ENCODE assay signal across 10 cellular contexts in genomic region chr13:36163809-36164308, GRCh38. TPM values are rescaled to one million over a fixed set of nuclear protein-coding genes. Genes with fewer than 3 reads are reported as not detected.
DNase-seq lines count a peak whose midpoint lies in the region; ATAC-seq, FAIRE-seq and TF ChIP-seq lines count a peak whose summit lies in the region.
"Had no signal": no experiment of that assay in that cellular context is flagged by ENCODE, and none has a peak within 500 bp of the region (broad histone marks: within the 10 kb centered on the region; RNA-seq: fewer than 3 reads in every experiment).

No MANE protein-coding gene starts in this region.

- TF ChIP-seq POLR2A in H1 (IDR thresholded peaks at IDR 0.05; ENCODE audit: control extremely low read depth in 1 of 2, low read depth in 2 of 2, low read length in 2 of 2) (no peak), erythroblast (IDR thresholded peaks at IDR 0.05; ENCODE audit: low read length) (no peak)

- no peak overlapping the region for H3K18ac ChIP-seq in H1 (ENCODE audit: extremely low read depth, low read length)

- H3K79me2 ChIP-seq in GM23248 (ENCODE audit: insufficient read depth) (no peaks in the 10 kb centered on the region), H1 (ENCODE audit: control insufficient read depth in 1 of 2, insufficient read depth in 2 of 2, low read length in 2 of 2) (no peaks in the 10 kb centered on the region)

- no peak overlapping the region for H4K5ac ChIP-seq in H1 (ENCODE audit: insufficient read length, low read depth, low read length)

- H2BK12ac ChIP-seq in H1 (ENCODE audit: low read depth, low read length), result no peak overlapping the region

- no peak overlapping the region for H4K91ac ChIP-seq in H1 (replicated peaks; ENCODE audit: insufficient read length, low read length)

- WGBS in GM23248 (ENCODE audit: low coverage in 1 of 2, low lambda C conversion rate in 2 of 2, missing lambda C conversion rate in 2 of 2), 2 experiments, result 79 to 81% methylated on average over 7 of the region's 7 CpGs
- 79% methylated on average over 7 of the region's 7 CpGs; no CpG with 5 or more reads in 1 of the 2 experiments for WGBS in H1 (ENCODE audit: extremely low coverage in 1 of 2, insufficient coverage in 1 of 2, insufficient read length in 1 of 2, insufficient replicate concordance in 2 of 2, low coverage in 1 of 2, low lambda C conversion rate in 2 of 2, missing lambda C conversion rate in 1 of 2), 2 experiments
- WGBS in psoas muscle, 3 donors, result 19 to 29% (median 28%) methylated on average over 7 of the region's 7 CpGs

- in situ Hi-C loops in GM23248 (cut with MboI), result no loop called here

- H3F3A ChIP-seq in GM23248 (ENCODE audit: insufficient read depth), result no peaks in the 10 kb centered on the region

- H3K23ac ChIP-seq in H1 (ENCODE audit: insufficient read length), result no peak overlapping the region

- peak; percentile 34 to 92 (median 73) for ATAC-seq in psoas muscle
- ATAC-seq in HG02642 (IDR thresholded peaks at IDR 0.05; ENCODE audit: poor library complexity, unreplicated experiment), result no peak
- no peak for ATAC-seq in HG02973 (IDR thresholded peaks at IDR 0.05; ENCODE audit: unreplicated experiment)
- no peak for ATAC-seq in HG02870 (IDR thresholded peaks at IDR 0.05; ENCODE audit: unreplicated experiment)
- ATAC-seq: GM12878 had no signal

- no peak for FAIRE-seq in H1 (lab: Jason Lieb, UNC)
- FAIRE-seq: GM12878 had no signal

- H2AFZ ChIP-seq in GM23248 (no peak overlapping the region), H1 (ENCODE audit: low read length) (peak overlapping the region; percentile 31)

- H3K4me2 ChIP-seq in GM23248 (ENCODE audit: unreplicated experiment) (no peak overlapping the region), H1 (ENCODE audit: insufficient read depth in 1 of 2, low read depth in 2 of 2, low read length in 2 of 2) (no peak overlapping the region)

- no peak overlapping the region for H3K14ac ChIP-seq in H1 (ENCODE audit: insufficient read length)

- H2BK20ac ChIP-seq in H1 (ENCODE audit: low read length), result no peak overlapping the region

- H3K56ac ChIP-seq in H1 (replicated peaks; ENCODE audit: insufficient read length, low read depth, low read length), result no peak overlapping the region

- no peak overlapping the region for H2BK15ac ChIP-seq in H1 (ENCODE audit: low read length)

- H3K9me2 ChIP-seq in GM23248 (ENCODE audit: insufficient read depth), result no peaks in the 10 kb centered on the region

- no peak overlapping the region for H2AK5ac ChIP-seq in H1 (ENCODE audit: low read depth, low read length)

- H2BK5ac ChIP-seq in H1 (ENCODE audit: low read depth, low read length), result no peak overlapping the region

- H3K23me2 ChIP-seq in H1 (ENCODE audit: low read depth, low read length), result no peaks in the 10 kb centered on the region

- H4K8ac ChIP-seq in H1 (ENCODE audit: extremely low read depth, insufficient read depth, low read length), result 0 out of 2 replicates have a peak overlapping the region, but pooled peaks have one; percentile 54

- H3K4ac ChIP-seq in H1 (replicated peaks; ENCODE audit: insufficient read length, low read depth, low read length), result no peak overlapping the region

- H3K27ac ChIP-seq in GM23248 (no peak overlapping the region), H1 (ENCODE audit: low read depth, low read length) (no peak overlapping the region), psoas muscle (no peak overlapping the region)

- no peak overlapping the region for H2BK120ac ChIP-seq in H1 (replicated peaks; ENCODE audit: low read depth, low read length)

- H3K79me1 ChIP-seq in H1 (ENCODE audit: low read depth, low read length), result no peaks in the 10 kb centered on the region

- H3K27me3 ChIP-seq in GM23248 (replicated peaks; ENCODE audit: insufficient read depth) (0 out of 2 replicates have a peak, but pooled peaks cover 4% of the 10 kb centered on the region), H1 (replicated peaks in 1 of 4; ENCODE audit: control insufficient read depth in 3 of 4, extremely low read depth in 1 of 4, insufficient read depth in 3 of 4, low read length in 3 of 4) (no peaks in the 10 kb centered on the region), psoas muscle (ENCODE audit: insufficient read depth in 3 of 3, low read length in 2 of 3) (no peaks in the 10 kb centered on the region)

- TF ChIP-seq EP300 in H1 (IDR thresholded peaks at IDR 0.05; ENCODE audit: borderline replicate concordance in 1 of 2, low read depth in 2 of 2, low read length in 2 of 2), result no peak

- no peaks in the 10 kb centered on the region for H3K4me1 ChIP-seq in GM23248 (ENCODE audit: insufficient read depth)
- peaks cover 3 to 7% (median 5%) of the 10 kb centered on the region in 4 experiments; a peak in 4 of 7 replicates for H3K4me1 ChIP-seq in H1 (replicated peaks in 1 of 4; ENCODE audit: control insufficient read depth in 3 of 4, insufficient read depth in 4 of 4, low read length in 3 of 4)
- no peaks in the 10 kb centered on the region for H3K4me1 ChIP-seq in psoas muscle

- DNase-seq in GM23248 (peak; percentile 1), NCI-H510A treated with DMSO at 0.1 percent for 48 hours (lab: John Stamatoyannopoulos, UW) (peak; percentile 82), H1 (ENCODE audit: low read depth in 1 of 2, low spot score in 2 of 2) (no peak), psoas muscle (peak; percentile 51 to 76), erythroblast (lab: John Stamatoyannopoulos, UW) (no peak)

- no peak for TF ChIP-seq CTCF in H1 (IDR thresholded peaks at IDR 0.05; ENCODE audit: control extremely low read depth in 1 of 3, insufficient read depth in 1 of 3, low read depth in 1 of 3, low read length in 3 of 3)
- no peak for TF ChIP-seq CTCF in psoas muscle (IDR thresholded peaks at IDR 0.05)

- POLR2A ChIA-PET in H1 (lab: Charles Lee; ENCODE audit: partially characterized antibody), result interaction anchor here (0.6 to 0.7 kb wide), 2 partner anchors 185 to 836 kb away, joined by 3 to 4 read pairs; no protein-coding TSS in a partner anchor

- no peaks in the 10 kb centered on the region for H3K9me3 ChIP-seq in GM23248 (ENCODE audit: low read depth)
- no peaks in the 10 kb centered on the region for H3K9me3 ChIP-seq in H1 (ENCODE audit: insufficient read depth in 2 of 2, low read depth in 1 of 2, low read length in 1 of 2)
- no peaks in the 10 kb centered on the region for H3K9me3 ChIP-seq in psoas muscle

- CTCF ChIA-PET in H1 (lab: Charles Lee; ENCODE audit: partially characterized antibody), result interaction anchor here (0.9 to 1.8 kb wide), 3 partner anchors 9 to 185 kb away, joined by 3 to 5 read pairs (median 4); no protein-coding TSS in a partner anchor

- H3K36me3 ChIP-seq in GM23248 (ENCODE audit: low read depth), result no peaks in the 10 kb centered on the region
- H3K36me3 ChIP-seq in H1 (ENCODE audit: control insufficient read depth in 2 of 4, insufficient read depth in 4 of 4, low read length in 3 of 4), result no peaks in the 10 kb centered on the region
- no peaks in the 10 kb centered on the region for H3K36me3 ChIP-seq in psoas muscle (ENCODE audit: insufficient read depth in 1 of 2, low read depth in 1 of 2)

- intact Hi-C loops in psoas muscle (cut with DNase I), result loop anchor here in 1 of 2 donors (10.0 kb wide), 1 partner anchor 179 kb away; no protein-coding TSS in a partner anchor

- H3K9ac ChIP-seq in GM23248 (no peak overlapping the region), H1 (replicated peaks in 1 of 4; ENCODE audit: extremely low read depth in 1 of 4, low read depth in 3 of 4, low read length in 3 of 4) (no peak overlapping the region)

- no peaks in the 10 kb centered on the region for H4K20me1 ChIP-seq in GM23248 (ENCODE audit: insufficient read depth)
- H4K20me1 ChIP-seq in H1 (replicated peaks in 1 of 2; ENCODE audit: control insufficient read depth in 1 of 2, insufficient read depth in 2 of 2, low read length in 2 of 2), result no peaks in the 10 kb centered on the region

- H3K4me3 ChIP-seq in GM23248 (no peak overlapping the region), H1 (ENCODE audit: extremely low read depth in 1 of 4, insufficient read depth in 2 of 4, low read depth in 3 of 4, low read length in 4 of 4) (no peak overlapping the region), psoas muscle (no peak overlapping the region)
- H3K4me3 ChIP-seq: GM12878 had no signal

- no peak for TF ChIP-seq RAD21 in H1 (IDR thresholded peaks at IDR 0.05 in 1 of 2, conservative IDR thresholded peaks at IDR 0.05 in 1 of 2; ENCODE audit: low read depth in 2 of 2, low read length in 2 of 2)

TF ChIP-seq in H1, 55 proteins besides CTCF, POLR2A, EP300 and RAD21 (continues in another document):
- TF ChIP-seq SP1 (IDR thresholded peaks at IDR 0.05; ENCODE audit: low read depth, low read length), result no peak
- TF ChIP-seq SRF (IDR thresholded peaks at IDR 0.05; ENCODE audit: low read depth, low read length), result no peak
- TF ChIP-seq NANOG (IDR thresholded peaks at IDR 0.05; ENCODE audit: insufficient read depth, low read depth, low read length, poor library complexity, severe bottlenecking), result no peak

RNA-seq across cellular contexts. Expression of gene DCLK1, which starts 32.7 kb away (rescaled TPM):
- total RNA-seq in GM23248 (2014; rRNA removed; shearing (Covaris generic)), result 0.25 and 0.65 TPM in 2 replicates
- 0.34 and 0.48 TPM in 2 replicates for polyA plus RNA-seq in GM23248 (2016; fragmentation: Nextera tagmentation; extraction: Ambion mirVana)
- 38.7 and 41.0 TPM in 2 replicates for total RNA-seq in H1 (2021; fragmentation: NEBNext Ultra II Directional; extraction: Animal tissue kit (Norgen Biotek cat#: 25700))
- polyA plus RNA-seq in H1 (2011; rRNA removed), result 16.6 and 22.8 TPM in 2 replicates
- 25.4 TPM for polyA plus RNA-seq in H1 (2011; cell fraction: cytosol; rRNA removed)
- 18.8 TPM for polyA plus RNA-seq in H1 (2011; cell fraction: nucleus; rRNA removed)
- 21.8 to 29.0 TPM (median 24.8 TPM) in 4 replicates for polyA plus RNA-seq in H1 (2012, experiment 1 of 2)
- 2.4 TPM for polyA plus RNA-seq in H1 (2012, experiment 2 of 2)
- polyA plus RNA-seq in H1 (2013, experiment 1 of 2), result 22.6 TPM
- polyA plus RNA-seq in H1 (2013, experiment 2 of 2), result 21.6 TPM
- 42.0 and 54.1 TPM in 2 replicates for polyA minus RNA-seq in H1 (2011; rRNA and poly(A)+ RNA removed)
- polyA minus RNA-seq in H1 (2011; cell fraction: cytosol; rRNA and poly(A)+ RNA removed), result 21.0 TPM
- polyA minus RNA-seq in H1 (2011; cell fraction: nucleus; rRNA and poly(A)+ RNA removed), result 53.3 TPM
- total RNA-seq in psoas muscle, result 10 to 100 TPM in 1 of 4 donors, 1 to 10 TPM in 3; 2.3 to 15.1 (median 6.4) TPM
- polyA plus RNA-seq in psoas muscle, result 1 to 10 TPM in 2 of 3 donors, under 1 TPM in 1; 0.98 to 3.9 (median 2.3) TPM
- total RNA-seq: GM12878 had no signal
- polyA plus RNA-seq: GM12878, IgD-negative memory B cell had no signal

RNA-seq across cellular contexts. Expression of gene SOHLH2, which starts 50.5 kb away (rescaled TPM):
- not detected in 2 replicates for total RNA-seq in GM23248 (2014; rRNA removed; shearing (Covaris generic))
- polyA plus RNA-seq in GM23248 (2016; fragmentation: Nextera tagmentation; extraction: Ambion mirVana) (not detected in 2 replicates), H1 (2011; rRNA removed) (6.1 and 6.8 TPM in 2 replicates), psoas muscle (under 1 TPM in 2 of 3 donors, not detected in 1; 0.22 to 0.29 TPM)
- 9.7 and 10.3 TPM in 2 replicates for total RNA-seq in H1 (2021; fragmentation: NEBNext Ultra II Directional; extraction: Animal tissue kit (Norgen Biotek cat#: 25700))
- 7.7 TPM for polyA plus RNA-seq in H1 (2011; cell fraction: cytosol; rRNA removed)
- polyA plus RNA-seq in H1 (2011; cell fraction: nucleus; rRNA removed), result 9.7 TPM
- 3.5 to 6.8 TPM (median 5.1 TPM) in 4 replicates for polyA plus RNA-seq in H1 (2012, experiment 1 of 2)
- 0.42 TPM for polyA plus RNA-seq in H1 (2012, experiment 2 of 2)
- 8.1 TPM for polyA plus RNA-seq in H1 (2013, experiment 1 of 2)
- polyA plus RNA-seq in H1 (2013, experiment 2 of 2), result 8.0 TPM
- 4.6 and 8.8 TPM in 2 replicates for polyA minus RNA-seq in H1 (2011; rRNA and poly(A)+ RNA removed)
- 2.0 TPM for polyA minus RNA-seq in H1 (2011; cell fraction: cytosol; rRNA and poly(A)+ RNA removed)
- polyA minus RNA-seq in H1 (2011; cell fraction: nucleus; rRNA and poly(A)+ RNA removed), result 20.3 TPM
- 1 to 10 TPM in 1 of 4 donors, under 1 TPM in 3; 0.17 to 1.4 (median 0.20) TPM for total RNA-seq in psoas muscle
- total RNA-seq: GM12878 had no signal
- polyA plus RNA-seq: IgD-negative memory B cell had no signal

Comparison
In these comparisons a context has a peak if more than half of its experiments do, and no peak if none do; other contexts are left out.
1. DNase-seq: peak in GM23248 (single experiment), NCI-H510A treated with DMSO at 0.1 percent for 48 hours (single experiment) and psoas muscle (2 of 2); none in H1 (0 of 2) and erythroblast (0 of 2).
2. ATAC-seq: peak in psoas muscle (4 of 4); none in HG02642 (single experiment), HG02973 (single experiment) and HG02870 (single experiment).